26 cellular contexts compared by ENCODE assay signal in genomic region chr5:123059455-123059854, GRCh38. TPM values are rescaled to one million over a fixed set of nuclear protein-coding genes. Genes with fewer than 3 reads are reported as not detected.
"Had no signal": no experiment of that assay in that cellular context is flagged by ENCODE, and none has a peak within 500 bp of the region (broad histone marks: within the 10 kb centered on the region; RNA-seq: fewer than 3 reads in every experiment).

No MANE protein-coding gene starts in this region.

- H3K27ac Mint-ChIP-seq: T-helper 17 cell; T-helper 2 cell treated with Interferon-gamma antibody and Interleukin-4, amounts not matched to agents 5 μg/mL and 100 μg/mL, for 36 hours had no signal

- H3K27ac ChIP-seq: RWPE1 had no signal

- H3K4me3 Mint-ChIP-seq: T-helper 17 cell; T-helper 2 cell treated with Interferon-gamma antibody and Interleukin-4, amounts not matched to agents 5 μg/mL and 100 μg/mL, for 36 hours had no signal

- H3K4me3 ChIP-seq: MG63 had no signal

- H3K36me3 ChIP-seq: MG63 had no signal

- H3K9ac ChIP-seq: SK-N-SH had no signal

- H3K27me3 Mint-ChIP-seq: T-helper 17 cell had no signal

- H3K4me1 Mint-ChIP-seq: T-helper 17 cell had no signal

- FAIRE-seq: HepG2 had no signal

- H3K4me2 ChIP-seq: SK-N-SH had no signal

- H3K9me3 ChIP-seq: SK-N-SH had no signal

- H3K9me3 Mint-ChIP-seq: T-helper 2 cell treated with Interferon-gamma antibody and Interleukin-4, amounts not matched to agents 5 μg/mL and 100 μg/mL, for 36 hours had no signal

- ATAC-seq: HepG2, Panc1, PC-3, T-helper 17 cell had no signal

- DNase-seq: IMR-90; Karpas-422; KG1; MG63; NCI-H1092 treated with DMSO at 0.1 percent for 48 hours; NCI-H146; NCI-H187; NCI-H2029; NCI-H2081 treated with DMSO at 0.1 percent for 48 hours; NCI-H345; NCI-H446 treated with DMSO at 0.1 percent for 48 hours; NCI-H510A treated with DMSO at 0.1 percent for 48 hours; NCI-H526; NCI-H82; NK-92 treated with Interleukin-12 subunit alpha and Interleukin-12 subunit beta, amount 100 ng/mL, for 24 hours; PC-3; SHP77; SK-N-SH; T-helper 1 cell; T-helper 17 cell had no signal

RNA-seq across cellular contexts. Expression of gene PPIC, which starts 22.9 kb away (rescaled TPM):
- total RNA-seq: OCI-LY7, T-helper 17 cell had no signal

RNA-seq across cellular contexts. Expression of gene PRDM6, which starts 29.6 kb away (rescaled TPM):
- total RNA-seq: PC-3, SK-MEL-5, T-helper 17 cell had no signal
